Comparison of ENCODE assay signal across 2 cellular contexts in the genomic region with DNA sequence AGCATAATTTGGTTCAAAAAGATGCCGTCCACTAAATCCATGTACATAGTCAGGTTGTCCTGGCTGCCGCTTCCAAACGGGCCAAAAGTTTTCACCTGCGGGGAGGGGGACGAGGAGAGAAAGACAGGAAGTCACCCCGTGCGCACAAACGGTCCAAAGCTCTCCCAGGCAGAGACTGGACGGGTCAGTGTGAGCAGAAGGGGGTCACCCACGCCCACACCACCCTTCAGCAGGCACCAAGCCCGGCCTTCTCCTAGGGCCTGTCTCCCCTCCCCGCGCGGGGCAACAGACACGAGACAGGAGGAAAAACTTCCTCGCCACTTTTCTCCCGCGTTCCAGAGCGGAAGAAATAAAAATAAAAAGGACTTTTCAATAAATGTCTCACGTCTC.
TF ChIP-seq lines count a peak whose summit lies in the region.

No MANE protein-coding gene starts in this region.

TF ChIP-seq in HEK293, 187 proteins besides CTCF, POLR2A, EP300 and RAD21 (continued from another document and continues in another):
- TF ChIP-seq, protein P1, sequence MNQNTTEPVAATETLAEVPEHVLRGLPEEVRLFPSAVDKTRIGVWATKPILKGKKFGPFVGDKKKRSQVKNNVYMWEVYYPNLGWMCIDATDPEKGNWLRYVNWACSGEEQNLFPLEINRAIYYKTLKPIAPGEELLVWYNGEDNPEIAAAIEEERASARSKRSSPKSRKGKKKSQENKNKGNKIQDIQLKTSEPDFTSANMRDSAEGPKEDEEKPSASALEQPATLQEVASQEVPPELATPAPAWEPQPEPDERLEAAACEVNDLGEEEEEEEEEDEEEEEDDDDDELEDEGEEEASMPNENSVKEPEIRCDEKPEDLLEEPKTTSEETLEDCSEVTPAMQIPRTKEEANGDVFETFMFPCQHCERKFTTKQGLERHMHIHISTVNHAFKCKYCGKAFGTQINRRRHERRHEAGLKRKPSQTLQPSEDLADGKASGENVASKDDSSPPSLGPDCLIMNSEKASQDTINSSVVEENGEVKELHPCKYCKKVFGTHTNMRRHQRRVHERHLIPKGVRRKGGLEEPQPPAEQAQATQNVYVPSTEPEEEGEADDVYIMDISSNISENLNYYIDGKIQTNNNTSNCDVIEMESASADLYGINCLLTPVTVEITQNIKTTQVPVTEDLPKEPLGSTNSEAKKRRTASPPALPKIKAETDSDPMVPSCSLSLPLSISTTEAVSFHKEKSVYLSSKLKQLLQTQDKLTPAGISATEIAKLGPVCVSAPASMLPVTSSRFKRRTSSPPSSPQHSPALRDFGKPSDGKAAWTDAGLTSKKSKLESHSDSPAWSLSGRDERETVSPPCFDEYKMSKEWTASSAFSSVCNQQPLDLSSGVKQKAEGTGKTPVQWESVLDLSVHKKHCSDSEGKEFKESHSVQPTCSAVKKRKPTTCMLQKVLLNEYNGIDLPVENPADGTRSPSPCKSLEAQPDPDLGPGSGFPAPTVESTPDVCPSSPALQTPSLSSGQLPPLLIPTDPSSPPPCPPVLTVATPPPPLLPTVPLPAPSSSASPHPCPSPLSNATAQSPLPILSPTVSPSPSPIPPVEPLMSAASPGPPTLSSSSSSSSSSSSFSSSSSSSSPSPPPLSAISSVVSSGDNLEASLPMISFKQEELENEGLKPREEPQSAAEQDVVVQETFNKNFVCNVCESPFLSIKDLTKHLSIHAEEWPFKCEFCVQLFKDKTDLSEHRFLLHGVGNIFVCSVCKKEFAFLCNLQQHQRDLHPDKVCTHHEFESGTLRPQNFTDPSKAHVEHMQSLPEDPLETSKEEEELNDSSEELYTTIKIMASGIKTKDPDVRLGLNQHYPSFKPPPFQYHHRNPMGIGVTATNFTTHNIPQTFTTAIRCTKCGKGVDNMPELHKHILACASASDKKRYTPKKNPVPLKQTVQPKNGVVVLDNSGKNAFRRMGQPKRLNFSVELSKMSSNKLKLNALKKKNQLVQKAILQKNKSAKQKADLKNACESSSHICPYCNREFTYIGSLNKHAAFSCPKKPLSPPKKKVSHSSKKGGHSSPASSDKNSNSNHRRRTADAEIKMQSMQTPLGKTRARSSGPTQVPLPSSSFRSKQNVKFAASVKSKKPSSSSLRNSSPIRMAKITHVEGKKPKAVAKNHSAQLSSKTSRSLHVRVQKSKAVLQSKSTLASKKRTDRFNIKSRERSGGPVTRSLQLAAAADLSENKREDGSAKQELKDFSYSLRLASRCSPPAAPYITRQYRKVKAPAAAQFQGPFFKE (tag by site-specific recombination; IDR thresholded peaks at IDR 0.05; ENCODE audit: borderline replicate concordance), result no peak
- TF ChIP-seq BCL11B (tag by site-specific recombination; IDR thresholded peaks at IDR 0.05; ENCODE audit: low read depth) (no peak), ZNF133 (tag by site-specific recombination; IDR thresholded peaks at IDR 0.05) (no peak), OSR2 (tag by site-specific recombination; IDR thresholded peaks at IDR 0.05) (no peak), SP2 (tag by site-specific recombination; IDR thresholded peaks at IDR 0.05) (peak; percentile 11; the same call in 1 of the 2 replicates), ZNF510 (tag by site-specific recombination; IDR thresholded peaks at IDR 0.05; ENCODE audit: insufficient replicate concordance) (no peak), ZBTB8A (tag by site-specific recombination; IDR thresholded peaks at IDR 0.05) (peak; percentile 83), KLF1 (tag by site-specific recombination; IDR thresholded peaks at IDR 0.05) (no peak), ZNF248 (tag by site-specific recombination; IDR thresholded peaks at IDR 0.05) (no peak), ZNF747 (tag by site-specific recombination; IDR thresholded peaks at IDR 0.05) (no peak), ZNF366 (tag by site-specific recombination; conservative IDR thresholded peaks at IDR 0.05) (peak; percentile 42; the same call in 1 of the 2 replicates), ZNF768 (tag by site-specific recombination; IDR thresholded peaks at IDR 0.05) (no peak), ZNF423 (tag by site-specific recombination; IDR thresholded peaks at IDR 0.05) (no peak), ZNF707 (tag by site-specific recombination; IDR thresholded peaks at IDR 0.05) (no peak), ZNF777 (tag by site-specific recombination; IDR thresholded peaks at IDR 0.05; ENCODE audit: borderline replicate concordance) (no peak), ZBTB48 (tag by site-specific recombination; IDR thresholded peaks at IDR 0.05) (no peak), ZNF335 (tag by site-specific recombination; conservative IDR thresholded peaks at IDR 0.05) (peak; percentile 88), KLF8 (tag by site-specific recombination; IDR thresholded peaks at IDR 0.05) (no peak), MZF1 (tag by site-specific recombination; IDR thresholded peaks at IDR 0.05; ENCODE audit: borderline replicate concordance) (no peak), REPIN1 (tag by site-specific recombination; IDR thresholded peaks at IDR 0.05; ENCODE audit: low read depth) (no peak)
- TF ChIP-seq, protein P2, sequence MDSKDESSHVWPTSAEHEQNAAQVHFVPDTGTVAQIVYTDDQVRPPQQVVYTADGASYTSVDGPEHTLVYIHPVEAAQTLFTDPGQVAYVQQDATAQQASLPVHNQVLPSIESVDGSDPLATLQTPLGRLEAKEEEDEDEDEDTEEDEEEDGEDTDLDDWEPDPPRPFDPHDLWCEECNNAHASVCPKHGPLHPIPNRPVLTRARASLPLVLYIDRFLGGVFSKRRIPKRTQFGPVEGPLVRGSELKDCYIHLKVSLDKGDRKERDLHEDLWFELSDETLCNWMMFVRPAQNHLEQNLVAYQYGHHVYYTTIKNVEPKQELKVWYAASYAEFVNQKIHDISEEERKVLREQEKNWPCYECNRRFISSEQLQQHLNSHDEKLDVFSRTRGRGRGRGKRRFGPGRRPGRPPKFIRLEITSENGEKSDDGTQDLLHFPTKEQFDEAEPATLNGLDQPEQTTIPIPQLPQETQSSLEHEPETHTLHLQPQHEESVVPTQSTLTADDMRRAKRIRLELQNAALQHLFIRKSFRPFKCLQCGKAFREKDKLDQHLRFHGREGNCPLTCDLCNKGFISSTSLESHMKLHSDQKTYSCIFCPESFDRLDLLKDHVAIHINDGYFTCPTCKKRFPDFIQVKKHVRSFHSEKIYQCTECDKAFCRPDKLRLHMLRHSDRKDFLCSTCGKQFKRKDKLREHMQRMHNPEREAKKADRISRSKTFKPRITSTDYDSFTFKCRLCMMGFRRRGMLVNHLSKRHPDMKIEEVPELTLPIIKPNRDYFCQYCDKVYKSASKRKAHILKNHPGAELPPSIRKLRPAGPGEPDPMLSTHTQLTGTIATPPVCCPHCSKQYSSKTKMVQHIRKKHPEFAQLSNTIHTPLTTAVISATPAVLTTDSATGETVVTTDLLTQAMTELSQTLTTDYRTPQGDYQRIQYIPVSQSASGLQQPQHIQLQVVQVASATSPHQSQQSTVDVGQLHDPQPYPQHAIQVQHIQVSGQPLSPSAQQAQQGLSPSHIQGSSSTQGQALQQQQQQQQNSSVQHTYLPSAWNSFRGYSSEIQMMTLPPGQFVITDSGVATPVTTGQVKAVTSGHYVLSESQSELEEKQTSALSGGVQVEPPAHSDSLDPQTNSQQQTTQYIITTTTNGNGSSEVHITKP (tag by site-specific recombination; IDR thresholded peaks at IDR 0.05), result 0 out of 2 replicates have a peak, but pooled peaks have one; percentile 7

TF ChIP-seq in K562, 482 proteins besides CTCF, POLR2A, EP300 and RAD21 (continued from another document and continues in another):
- TF ChIP-seq, protein P3, sequence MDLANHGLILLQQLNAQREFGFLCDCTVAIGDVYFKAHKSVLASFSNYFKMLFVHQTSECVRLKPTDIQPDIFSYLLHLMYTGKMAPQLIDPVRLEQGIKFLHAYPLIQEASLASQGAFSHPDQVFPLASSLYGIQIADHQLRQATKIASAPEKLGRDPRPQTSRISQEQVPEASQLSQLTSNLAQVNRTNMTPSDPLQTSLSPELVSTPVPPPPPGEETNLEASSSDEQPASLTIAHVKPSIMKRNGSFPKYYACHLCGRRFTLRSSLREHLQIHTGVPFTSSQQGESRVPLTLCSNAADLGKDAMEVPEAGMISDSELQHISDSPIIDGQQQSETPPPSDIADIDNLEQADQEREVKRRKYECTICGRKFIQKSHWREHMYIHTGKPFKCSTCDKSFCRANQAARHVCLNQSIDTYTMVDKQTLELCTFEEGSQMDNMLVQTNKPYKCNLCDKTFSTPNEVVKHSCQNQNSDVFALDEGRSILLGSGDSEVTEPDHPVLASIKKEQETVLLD (IDR thresholded peaks at IDR 0.05), result no peak
- TF ChIP-seq, protein P2 (IDR thresholded peaks at IDR 0.05; ENCODE audit: partially characterized antibody), result no peak
- TF ChIP-seq ZNF76 (CRISPR knock-in tag; IDR thresholded peaks at IDR 0.05; ENCODE audit: borderline replicate concordance) (no peak), NUFIP1 (IDR thresholded peaks at IDR 0.05; ENCODE audit: partially characterized antibody) (no peak)
- TF ChIP-seq, protein P4, sequence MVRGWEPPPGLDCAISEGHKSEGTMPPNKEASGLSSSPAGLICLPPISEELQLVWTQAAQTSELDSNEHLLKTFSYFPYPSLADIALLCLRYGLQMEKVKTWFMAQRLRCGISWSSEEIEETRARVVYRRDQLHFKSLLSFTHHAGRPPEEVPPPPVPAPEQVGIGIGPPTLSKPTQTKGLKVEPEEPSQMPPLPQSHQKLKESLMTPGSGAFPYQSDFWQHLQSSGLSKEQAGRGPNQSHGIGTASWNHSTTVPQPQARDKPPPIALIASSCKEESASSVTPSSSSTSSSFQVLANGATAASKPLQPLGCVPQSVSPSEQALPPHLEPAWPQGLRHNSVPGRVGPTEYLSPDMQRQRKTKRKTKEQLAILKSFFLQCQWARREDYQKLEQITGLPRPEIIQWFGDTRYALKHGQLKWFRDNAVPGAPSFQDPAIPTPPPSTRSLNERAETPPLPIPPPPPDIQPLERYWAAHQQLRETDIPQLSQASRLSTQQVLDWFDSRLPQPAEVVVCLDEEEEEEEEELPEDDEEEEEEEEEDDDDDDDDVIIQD (CRISPR knock-in tag; IDR thresholded peaks at IDR 0.05), result no peak
- TF ChIP-seq, protein P5, sequence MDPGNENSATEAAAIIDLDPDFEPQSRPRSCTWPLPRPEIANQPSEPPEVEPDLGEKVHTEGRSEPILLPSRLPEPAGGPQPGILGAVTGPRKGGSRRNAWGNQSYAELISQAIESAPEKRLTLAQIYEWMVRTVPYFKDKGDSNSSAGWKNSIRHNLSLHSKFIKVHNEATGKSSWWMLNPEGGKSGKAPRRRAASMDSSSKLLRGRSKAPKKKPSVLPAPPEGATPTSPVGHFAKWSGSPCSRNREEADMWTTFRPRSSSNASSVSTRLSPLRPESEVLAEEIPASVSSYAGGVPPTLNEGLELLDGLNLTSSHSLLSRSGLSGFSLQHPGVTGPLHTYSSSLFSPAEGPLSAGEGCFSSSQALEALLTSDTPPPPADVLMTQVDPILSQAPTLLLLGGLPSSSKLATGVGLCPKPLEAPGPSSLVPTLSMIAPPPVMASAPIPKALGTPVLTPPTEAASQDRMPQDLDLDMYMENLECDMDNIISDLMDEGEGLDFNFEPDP (CRISPR knock-in tag; IDR thresholded peaks at IDR 0.05), result no peak
- TF ChIP-seq, protein P6, sequence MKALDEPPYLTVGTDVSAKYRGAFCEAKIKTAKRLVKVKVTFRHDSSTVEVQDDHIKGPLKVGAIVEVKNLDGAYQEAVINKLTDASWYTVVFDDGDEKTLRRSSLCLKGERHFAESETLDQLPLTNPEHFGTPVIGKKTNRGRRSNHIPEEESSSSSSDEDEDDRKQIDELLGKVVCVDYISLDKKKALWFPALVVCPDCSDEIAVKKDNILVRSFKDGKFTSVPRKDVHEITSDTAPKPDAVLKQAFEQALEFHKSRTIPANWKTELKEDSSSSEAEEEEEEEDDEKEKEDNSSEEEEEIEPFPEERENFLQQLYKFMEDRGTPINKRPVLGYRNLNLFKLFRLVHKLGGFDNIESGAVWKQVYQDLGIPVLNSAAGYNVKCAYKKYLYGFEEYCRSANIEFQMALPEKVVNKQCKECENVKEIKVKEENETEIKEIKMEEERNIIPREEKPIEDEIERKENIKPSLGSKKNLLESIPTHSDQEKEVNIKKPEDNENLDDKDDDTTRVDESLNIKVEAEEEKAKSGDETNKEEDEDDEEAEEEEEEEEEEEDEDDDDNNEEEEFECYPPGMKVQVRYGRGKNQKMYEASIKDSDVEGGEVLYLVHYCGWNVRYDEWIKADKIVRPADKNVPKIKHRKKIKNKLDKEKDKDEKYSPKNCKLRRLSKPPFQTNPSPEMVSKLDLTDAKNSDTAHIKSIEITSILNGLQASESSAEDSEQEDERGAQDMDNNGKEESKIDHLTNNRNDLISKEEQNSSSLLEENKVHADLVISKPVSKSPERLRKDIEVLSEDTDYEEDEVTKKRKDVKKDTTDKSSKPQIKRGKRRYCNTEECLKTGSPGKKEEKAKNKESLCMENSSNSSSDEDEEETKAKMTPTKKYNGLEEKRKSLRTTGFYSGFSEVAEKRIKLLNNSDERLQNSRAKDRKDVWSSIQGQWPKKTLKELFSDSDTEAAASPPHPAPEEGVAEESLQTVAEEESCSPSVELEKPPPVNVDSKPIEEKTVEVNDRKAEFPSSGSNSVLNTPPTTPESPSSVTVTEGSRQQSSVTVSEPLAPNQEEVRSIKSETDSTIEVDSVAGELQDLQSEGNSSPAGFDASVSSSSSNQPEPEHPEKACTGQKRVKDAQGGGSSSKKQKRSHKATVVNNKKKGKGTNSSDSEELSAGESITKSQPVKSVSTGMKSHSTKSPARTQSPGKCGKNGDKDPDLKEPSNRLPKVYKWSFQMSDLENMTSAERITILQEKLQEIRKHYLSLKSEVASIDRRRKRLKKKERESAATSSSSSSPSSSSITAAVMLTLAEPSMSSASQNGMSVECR (CRISPR knock-in tag; IDR thresholded peaks at IDR 0.05), result no peak
